ENCODE assay signal across 10 cellular contexts in genomic region chr7:116298576-116298975, GRCh38.
"Had no signal": no experiment of that assay in that cellular context is flagged by ENCODE, and none has a peak within 500 bp of the region (broad histone marks: within the 10 kb centered on the region; RNA-seq: fewer than 3 reads in every experiment).

No MANE protein-coding gene starts in this region.

- ATAC-seq: GM23338, HCT116 had no signal

- H3K27ac ChIP-seq: GM23248 had no signal

- H3K9me3 ChIP-seq: HAP-1 had no signal

- FAIRE-seq: H1 had no signal

- H3K9ac ChIP-seq: GM23248 had no signal

- H3K27ac Mint-ChIP-seq: GM23338, H9, HFFc6 had no signal

- H3K4me3 ChIP-seq: GM23248, GM23338, HAP-1 had no signal

- DNase-seq: GM23248, GOT3, H7, H9, HCEC 1CT, HFFc6 had no signal

- H3K4me2 ChIP-seq: GM23338 had no signal

- H3K4me1 ChIP-seq: HAP-1 had no signal

- H2AFZ ChIP-seq: GM23248, GM23338 had no signal

- H3K36me3 ChIP-seq: HAP-1 had no signal

- H3K4me3 Mint-ChIP-seq: GM23338, H9, HFFc6 had no signal

- H3K4me1 Mint-ChIP-seq: GM23338 had no signal
